Comparison of ENCODE assay signal across 17 cellular contexts in the genomic region with DNA sequence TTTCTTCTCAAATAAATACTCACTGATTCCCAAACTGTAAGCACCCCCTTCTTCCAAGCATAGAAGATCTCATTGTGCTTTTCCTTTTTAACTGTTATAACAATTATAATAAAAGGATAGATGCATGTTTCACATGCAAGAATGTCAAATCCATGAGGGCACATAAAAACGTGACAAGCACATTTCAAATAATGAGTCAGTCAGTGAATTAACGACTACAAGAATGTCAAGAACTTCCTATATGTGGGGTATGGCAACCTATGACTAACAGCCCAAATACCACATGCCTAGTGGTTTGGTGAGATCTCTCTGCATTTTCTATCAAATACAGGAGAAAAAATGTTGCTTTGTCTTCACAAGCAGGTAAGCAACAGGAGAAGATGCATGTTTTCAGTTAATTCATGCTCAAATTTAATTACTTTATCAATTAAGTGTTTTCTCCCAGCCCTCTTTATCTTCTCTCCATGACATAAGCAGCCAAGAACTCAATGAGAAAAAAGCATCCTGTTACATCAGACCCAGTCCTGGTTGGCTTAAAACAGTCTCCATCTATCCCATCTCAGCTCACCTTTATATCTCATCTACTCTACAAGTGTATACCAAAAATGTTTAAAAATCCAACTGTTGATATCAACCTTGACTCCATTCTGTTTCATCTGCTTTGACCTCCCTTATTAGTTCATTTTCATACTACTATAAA.
DNase-seq lines count a peak whose midpoint lies in the region; ATAC-seq and TF ChIP-seq lines count a peak whose summit lies in the region.
"Had no signal": no experiment of that assay in that cellular context is flagged by ENCODE, and none has a peak within 500 bp of the region (broad histone marks: within the 10 kb centered on the region; RNA-seq: fewer than 3 reads in every experiment).

No MANE protein-coding gene starts in this region.

- no peaks in the 10 kb centered on the region for H3K36me3 Mint-ChIP-seq in activated naive CD4-positive, alpha-beta T cell treated with anti-CD3 and anti-CD28 coated beads, Interleukin-2, amount 50 U/mL, for 72 hours
- no peaks in the 10 kb centered on the region for H3K36me3 Mint-ChIP-seq in glutamatergic neuron (ENCODE audit: unreplicated experiment)
- H3K36me3 Mint-ChIP-seq in immature natural killer cell, result no peaks in the 10 kb centered on the region
- H3K36me3 Mint-ChIP-seq: neural progenitor cell had no signal

- no peak overlapping the region for H3K4me3 ChIP-seq in fibroblast of villous mesenchyme (ENCODE audit: low read depth, low read length)
- H3K4me3 ChIP-seq: adrenal gland, HAP-1, neural progenitor cell had no signal

- H3K4me3 Mint-ChIP-seq in stimulated activated naive CD8-positive, alpha-beta T cell treated with anti-CD3 and anti-CD28 coated beads, Interleukin-15, amount 100 ng/mL, for 72 hours, result no peak overlapping the region
- H3K4me3 Mint-ChIP-seq in glutamatergic neuron (ENCODE audit: unreplicated experiment), result no peak overlapping the region
- H3K4me3 Mint-ChIP-seq in immature natural killer cell, result no peak overlapping the region
- H3K4me3 Mint-ChIP-seq: neural progenitor cell; T-helper 1 cell treated with Interleukin-12 subunit alpha and Interleukin-12 subunit beta and Interleukin-4 antibody, amounts not matched to agents 30 μg/mL and 1 μg/mL, for 36 hours had no signal

- ATAC-seq in activated naive CD4-positive, alpha-beta T cell treated with anti-CD3 and anti-CD28 coated beads, Interleukin-2, amount 50 U/mL, for 72 hours, result peak; percentile 54 to 84
- ATAC-seq in stimulated activated naive CD8-positive, alpha-beta T cell treated with anti-CD3 and anti-CD28 coated beads, Interleukin-15, amount 100 ng/mL, for 72 hours, result peak; percentile 69

- H3K9me3 Mint-ChIP-seq in activated naive CD4-positive, alpha-beta T cell treated with anti-CD3 and anti-CD28 coated beads, Interleukin-2, amount 50 U/mL, for 72 hours, result no peaks in the 10 kb centered on the region
- H3K9me3 Mint-ChIP-seq in stimulated activated naive CD8-positive, alpha-beta T cell treated with anti-CD3 and anti-CD28 coated beads, Interleukin-15, amount 100 ng/mL, for 72 hours, result no peaks in the 10 kb centered on the region
- H3K9me3 Mint-ChIP-seq in glutamatergic neuron (ENCODE audit: unreplicated experiment), result peaks cover 2% of the 10 kb centered on the region
- no peaks in the 10 kb centered on the region for H3K9me3 Mint-ChIP-seq in immature natural killer cell
- H3K9me3 Mint-ChIP-seq: T-helper 1 cell treated with Interleukin-12 subunit alpha and Interleukin-12 subunit beta and Interleukin-4 antibody, amounts not matched to agents 30 μg/mL and 1 μg/mL, for 36 hours had no signal

- DNase-seq in activated naive CD4-positive, alpha-beta T cell treated with anti-CD3 and anti-CD28 coated beads, Interleukin-2, amount 50 U/mL, for 72 hours (ENCODE audit: low spot score in 2 of 2), result no peak
- no peak for DNase-seq in activated naive CD4-positive, alpha-beta T cell (lab: John Stamatoyannopoulos, UW)
- DNase-seq in SW 1271 (lab: John Stamatoyannopoulos, UW) (peak; percentile 44 to 63), fibroblast of villous mesenchyme (ENCODE audit: low read depth) (peak; percentile 17), glutamatergic neuron (no peak), immature natural killer cell (no peak), Ammon's horn (ENCODE audit: low spot score) (no peak)
- no peak for DNase-seq in stimulated activated naive CD8-positive, alpha-beta T cell treated with anti-CD3 and anti-CD28 coated beads, Interleukin-15, amount 100 ng/mL, for 72 hours
- DNase-seq: activated CD8-positive, alpha-beta memory T cell treated with anti-CD3 and anti-CD28 coated beads for 24 hours; adrenal gland; C1 segment of cervical spinal cord; NCI-H774; stimulated activated CD4-positive, alpha-beta T cell treated with anti-CD3 and anti-CD28 coated beads, Interleukin-1b, Interleukin-23, amount 100 ng/mL, for 48 hours; stimulated activated naive CD4-positive, alpha-beta T cell treated with Interleukin-2 at 50 U/mL for 16 hours had no signal

- no peaks in the 10 kb centered on the region for H3K27me3 Mint-ChIP-seq in stimulated activated naive CD8-positive, alpha-beta T cell treated with anti-CD3 and anti-CD28 coated beads, Interleukin-15, amount 100 ng/mL, for 72 hours
- H3K27me3 Mint-ChIP-seq in glutamatergic neuron (ENCODE audit: unreplicated experiment) (peaks cover 2% of the 10 kb centered on the region), immature natural killer cell (ENCODE audit: low read depth in 3 of 3) (peaks cover 0 to 3% (median 2%) of the 10 kb centered on the region in 3 donors)

- H3K4me1 Mint-ChIP-seq in stimulated activated naive CD8-positive, alpha-beta T cell treated with anti-CD3 and anti-CD28 coated beads, Interleukin-15, amount 100 ng/mL, for 72 hours, result peaks cover 5% of the 10 kb centered on the region
- H3K4me1 Mint-ChIP-seq in glutamatergic neuron (ENCODE audit: low read depth, unreplicated experiment) (no peaks in the 10 kb centered on the region), immature natural killer cell (peaks cover 4 to 5% of the 10 kb centered on the region in 2 donors)
- H3K4me1 Mint-ChIP-seq: neural progenitor cell had no signal

- H3K27ac Mint-ChIP-seq in activated naive CD4-positive, alpha-beta T cell treated with anti-CD3 and anti-CD28 coated beads, Interleukin-2, amount 50 U/mL, for 72 hours, result no peak overlapping the region
- no peak overlapping the region for H3K27ac Mint-ChIP-seq in stimulated activated naive CD8-positive, alpha-beta T cell treated with anti-CD3 and anti-CD28 coated beads, Interleukin-15, amount 100 ng/mL, for 72 hours
- H3K27ac Mint-ChIP-seq in glutamatergic neuron (ENCODE audit: unreplicated experiment), result no peak overlapping the region
- no peak overlapping the region for H3K27ac Mint-ChIP-seq in immature natural killer cell
- H3K27ac Mint-ChIP-seq: neural progenitor cell; T-helper 1 cell treated with Interleukin-12 subunit alpha and Interleukin-12 subunit beta and Interleukin-4 antibody, amounts not matched to agents 30 μg/mL and 1 μg/mL, for 36 hours had no signal

- TF ChIP-seq CTCF in fibroblast of villous mesenchyme (IDR thresholded peaks at IDR 0.05; ENCODE audit: insufficient read depth, low read depth, low read length) (no peak), glutamatergic neuron (IDR thresholded peaks at IDR 0.05; ENCODE audit: partially characterized antibody, unreplicated experiment) (no peak)

Comparison
In these comparisons a context has a peak if more than half of its experiments do, and no peak if none do; other contexts are left out.
1. DNase-seq: peak in SW 1271 (2 of 2) and fibroblast of villous mesenchyme (single experiment); none in activated naive CD4-positive, alpha-beta T cell treated with anti-CD3 and anti-CD28 coated beads, Interleukin-2, amount 50 U/mL, for 72 hours (0 of 2), activated naive CD4-positive, alpha-beta T cell (0 of 4), stimulated activated naive CD8-positive, alpha-beta T cell treated with anti-CD3 and anti-CD28 coated beads, Interleukin-15, amount 100 ng/mL, for 72 hours (0 of 2), glutamatergic neuron (single experiment), immature natural killer cell (0 of 3) and Ammon's horn (single experiment).